29 cellular contexts compared by ENCODE assay signal in the genomic region with DNA sequence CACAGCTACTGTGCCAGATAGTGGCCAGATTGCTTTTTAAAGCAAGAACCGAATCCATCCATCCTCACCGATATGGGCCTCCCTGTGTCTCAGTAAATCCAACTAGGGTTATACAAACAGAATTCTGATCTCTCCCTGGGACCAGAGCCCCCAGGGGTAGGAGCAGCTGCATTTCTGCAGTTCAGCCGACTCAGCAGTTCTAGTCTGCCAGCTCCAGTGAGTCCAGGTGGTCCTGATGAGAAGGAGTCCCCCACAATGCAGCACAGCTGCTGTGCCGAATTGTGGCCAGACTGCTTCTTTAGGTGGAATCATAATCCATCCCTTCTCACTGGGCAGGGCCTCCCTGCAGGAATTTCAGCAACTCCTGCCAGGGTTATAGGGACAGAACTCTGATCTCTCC.
"Had no signal": no experiment of that assay in that cellular context is flagged by ENCODE, and none has a peak within 500 bp of the region (broad histone marks: within the 10 kb centered on the region; RNA-seq: fewer than 3 reads in every experiment).

No MANE protein-coding gene starts in this region.

- H3K4me1 ChIP-seq: left lung, lower lobe of right lung, parathyroid adenoma, psoas muscle, right atrium auricular region, right lobe of liver, testis, thyroid gland, transverse colon, upper lobe of left lung, vagina had no signal

- H3K9ac ChIP-seq: parathyroid adenoma had no signal

- H3K27ac ChIP-seq: left lung, lower lobe of right lung, neutrophil, parathyroid adenoma, psoas muscle, right atrium auricular region, right lobe of liver, testis, thyroid gland, transverse colon, upper lobe of left lung, vagina had no signal

- H3K36me3 ChIP-seq: left lung, lower lobe of right lung, neutrophil, right atrium auricular region, right lobe of liver, thyroid gland, transverse colon, upper lobe of left lung, vagina had no signal

- DNase-seq: hippocampal formation; kidney glomerular epithelial cell; left cardiac atrium; left lung; lower lobe of right lung; mammary epithelial cell; mesenchymal stem cell; naive thymus-derived CD8-positive, alpha-beta T cell; occipital lobe; psoas muscle; stimulated activated CD4-positive, alpha-beta T cell treated with anti-CD3 and anti-CD28 coated beads, Interleukin-1b, Interleukin-23, amount 100 ng/mL, for 48 hours; stimulated activated CD4-positive, alpha-beta T cell treated with anti-CD3 and anti-CD28 coated beads, Interleukin-2, amount 100 ng/mL, for 48 hours; stimulated activated CD4-positive, alpha-beta T cell treated with anti-CD3 and anti-CD28 coated beads, Interleukin-4, amount 100 ng/mL, for 4 hours; stimulated activated CD8-positive, alpha-beta memory T cell treated with anti-CD3 and anti-CD28 coated beads, Interleukin-4, amount 100 ng/mL, for 48 hours; stimulated activated naive CD4-positive, alpha-beta T cell treated with Interleukin-2 at 50 U/mL for 16 hours; stimulated activated naive CD8-positive, alpha-beta T cell treated with anti-CD3 and anti-CD28 coated beads, Interleukin-15, amount 100 ng/mL, for 72 hours; substantia nigra; testis; thyroid gland; transverse colon had no signal

- ATAC-seq: left cardiac atrium; left lung; lower lobe of right lung; naive thymus-derived CD8-positive, alpha-beta T cell; psoas muscle; right lobe of liver; stimulated activated memory B cell treated with anti-CD40 and anti-IgM and Interleukin-4, amounts not matched to agents 10 μg/mL and 1 μg/mL and 100 μg/mL, for 72 hours; stimulated activated naive CD8-positive, alpha-beta T cell treated with anti-CD3 and anti-CD28 coated beads, Interleukin-15, amount 100 ng/mL, for 72 hours had no signal

- H3K4me2 ChIP-seq: smooth muscle cell had no signal

- H3K4me3 ChIP-seq: left lung, lower lobe of right lung, psoas muscle, right atrium auricular region, right lobe of liver, smooth muscle cell, testis, thyroid gland, transverse colon, upper lobe of left lung, vagina had no signal

- FAIRE-seq: keratinocyte had no signal

- H2AFZ ChIP-seq: parathyroid adenoma had no signal

- H3K79me2 ChIP-seq: parathyroid adenoma had no signal

- H3K9me3 ChIP-seq: left lung, lower lobe of right lung, neutrophil, psoas muscle, right lobe of liver, testis, thyroid gland, transverse colon, upper lobe of left lung, vagina had no signal

- H3K27me3 ChIP-seq: left lung, neutrophil, right atrium auricular region, right lobe of liver, testis, thyroid gland, transverse colon, upper lobe of left lung, vagina had no signal
